ENCODE assay signal across 11 cellular contexts in the genomic region with DNA sequence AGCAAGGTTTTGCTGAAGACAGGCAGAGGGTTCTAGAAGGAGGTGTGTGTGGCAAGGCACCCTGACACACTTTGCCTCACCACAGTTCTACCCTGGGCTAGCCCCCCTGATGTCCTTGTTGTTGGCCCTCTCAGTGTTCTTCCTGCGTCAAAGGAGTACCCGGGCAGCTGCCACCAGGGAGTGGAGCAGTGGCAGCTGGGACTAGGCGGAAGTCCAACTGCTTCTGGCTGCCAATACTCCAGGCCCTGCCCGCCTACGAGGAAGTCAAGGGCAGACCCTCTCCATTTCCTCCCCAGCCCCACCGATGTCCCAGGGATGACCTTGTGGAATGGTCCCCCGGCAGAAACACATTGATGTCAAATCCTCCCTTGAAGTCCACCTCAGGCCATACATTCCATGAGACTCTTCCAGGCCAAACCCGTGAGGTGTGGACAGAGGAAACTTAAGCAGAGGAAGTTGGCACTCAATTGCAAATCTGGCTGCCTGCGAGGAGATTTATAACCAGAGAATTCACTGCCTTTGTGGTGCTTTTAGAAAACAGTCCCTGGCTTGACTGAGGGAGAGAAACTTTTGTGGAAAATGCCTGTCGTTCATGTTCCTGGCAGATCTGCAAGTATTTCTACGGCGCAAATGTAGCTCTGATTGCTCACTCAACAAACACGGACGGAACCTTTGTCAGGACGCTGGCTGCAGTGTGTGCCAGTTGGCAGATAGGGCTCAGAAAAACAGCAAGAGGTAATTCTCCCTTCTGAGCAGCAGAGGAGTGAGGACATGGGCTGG.
A peak's percentile ranks its signal among the peaks of the same experiment; 100 is the strongest.
DNase-seq lines count a peak whose midpoint lies in the region; ATAC-seq lines count a peak whose summit lies in the region.
"Had no signal": no experiment of that assay in that cellular context is flagged by ENCODE, and none has a peak within 500 bp of the region (broad histone marks: within the 10 kb centered on the region; RNA-seq: fewer than 3 reads in every experiment).

No MANE protein-coding gene starts in this region.

- no peak overlapping the region for H2AFZ ChIP-seq in neuronal stem cell (ENCODE audit: low read length)

- H3K36me3 ChIP-seq in neuronal stem cell (replicated peaks in 1 of 2; ENCODE audit: control insufficient read depth in 2 of 2, insufficient read depth in 2 of 2, low read length in 2 of 2) = no peaks in the 10 kb centered on the region
- no peaks in the 10 kb centered on the region for H3K36me3 ChIP-seq in aorta (ENCODE audit: control insufficient read depth in 1 of 2, insufficient read depth in 2 of 2, low read length in 1 of 2)

- no peak overlapping the region for H2BK5ac ChIP-seq in neuronal stem cell (ENCODE audit: low read length)

- H2BK12ac ChIP-seq in neuronal stem cell (ENCODE audit: low read length) = no peak overlapping the region

- no peak overlapping the region for H4K91ac ChIP-seq in neuronal stem cell (ENCODE audit: low read depth, low read length, poor library complexity)

- H3K4me2 ChIP-seq in neuronal stem cell (ENCODE audit: insufficient read depth, low read length, poor library complexity, severe bottlenecking) = no peak overlapping the region

- WGBS in neuronal stem cell (ENCODE audit: extremely low coverage in 2 of 2, insufficient read length in 2 of 2, insufficient replicate concordance in 1 of 2), 2 donors = no CpG with 5 or more reads among the region's 15 CpGs
- WGBS in aorta, 2 donors = 4% methylated on average over 15 of the region's 15 CpGs

- no peak overlapping the region for H3K4me3 ChIP-seq in neuronal stem cell (ENCODE audit: low read length in 2 of 2)
- H3K4me3 ChIP-seq in aorta (ENCODE audit: low read length in 2 of 2) = no peak overlapping the region

- no peak overlapping the region for H4K8ac ChIP-seq in neuronal stem cell (ENCODE audit: low read depth, low read length)

- H3K9me3 ChIP-seq in neuronal stem cell (replicated peaks in 1 of 2; ENCODE audit: control insufficient read depth in 2 of 2, insufficient read depth in 1 of 2, low read depth in 1 of 2, low read length in 2 of 2) = no peaks in the 10 kb centered on the region
- no peaks in the 10 kb centered on the region for H3K9me3 ChIP-seq in aorta (ENCODE audit: control insufficient read depth, low read length)

- no peak overlapping the region for H2BK120ac ChIP-seq in neuronal stem cell (ENCODE audit: low read depth, low read length)

- no peak overlapping the region for H3K4ac ChIP-seq in neuronal stem cell (ENCODE audit: low read length)

- no peak overlapping the region for H3K14ac ChIP-seq in neuronal stem cell (ENCODE audit: low read length)

- H3K4me1 ChIP-seq in neuronal stem cell (ENCODE audit: control insufficient read depth in 2 of 2, insufficient read depth in 1 of 2, low read depth in 1 of 2, low read length in 2 of 2) (peaks cover 6 to 10% of the 10 kb centered on the region in 2 donors), aorta (ENCODE audit: control insufficient read depth in 1 of 2, insufficient read depth in 2 of 2, low read length in 2 of 2) (peaks cover 3 to 18% of the 10 kb centered on the region in 2 donors)

- no peak overlapping the region for H2AK5ac ChIP-seq in neuronal stem cell (ENCODE audit: low read depth, low read length)

- ATAC-seq in Right ventricle myocardium superior (ENCODE audit: poor library complexity) = peak; percentile 94
- peak; percentile 85 for ATAC-seq in aorta (ENCODE audit: low FRiP score)

- H3K27ac ChIP-seq in neuronal stem cell (replicated peaks; ENCODE audit: low read length) (no peak overlapping the region), aorta (ENCODE audit: low read depth in 1 of 2, low read length in 2 of 2) (peak overlapping the region; percentile 51 to 99)
- H3K27ac ChIP-seq: 22Rv1 had no signal

- no peak overlapping the region for H2BK15ac ChIP-seq in neuronal stem cell (ENCODE audit: low read length)

- no peak overlapping the region for H3K23ac ChIP-seq in neuronal stem cell (ENCODE audit: low read depth, low read length, poor library complexity)

- H3K18ac ChIP-seq in neuronal stem cell (ENCODE audit: low read length) = peak overlapping the region; percentile 79

- peaks cover 0 to 20% (median 0%) of the 10 kb centered on the region in 3 experiments for H3K27me3 ChIP-seq in neuronal stem cell (ENCODE audit: control insufficient read depth in 3 of 3, insufficient read depth in 3 of 3, low read depth in 1 of 3, low read length in 3 of 3)
- H3K27me3 ChIP-seq in aorta (ENCODE audit: control insufficient read depth in 1 of 2, insufficient read depth in 2 of 2, low read length in 1 of 2) = no peaks in the 10 kb centered on the region

- DNase-seq in DMS 273 (lab: John Stamatoyannopoulos, UW; ENCODE audit: unreplicated experiment) (peak; percentile 16), DMS 273 treated with DMSO at 0.1 percent for 48 hours (lab: John Stamatoyannopoulos, UW) (no peak), Right ventricle myocardium superior (peak; percentile 85), neuronal stem cell (ENCODE audit: low spot score) (no peak), aorta (peak; percentile 86 to 92), SW480 (ENCODE audit: low spot score) (no peak), NCI-H2081 (lab: John Stamatoyannopoulos, UW) (no peak), UCSD-AML1 (lab: John Stamatoyannopoulos, UW; ENCODE audit: unreplicated experiment) (no peak)
- DNase-seq: activated B cell treated with CpG ODN at 0.5 μM for 24 hours; stimulated activated naive CD4-positive, alpha-beta T cell had no signal

- H3K79me1 ChIP-seq in neuronal stem cell (ENCODE audit: low read depth, low read length) = no peaks in the 10 kb centered on the region

- intact Hi-C loops in Right ventricle myocardium superior (cut with DNase I) (no loop called here), aorta (cut with DNase I) (no loop called here)

- no peak overlapping the region for H3K9ac ChIP-seq in neuronal stem cell (ENCODE audit: low read depth, low read length, poor library complexity)

Comparison
In these comparisons a context has a peak if more than half of its experiments do, and no peak if none do; other contexts are left out.
1. DNase-seq: peak in DMS 273 (single experiment), Right ventricle myocardium superior (single experiment) and aorta (2 of 2); none in DMS 273 treated with DMSO at 0.1 percent for 48 hours (single experiment), neuronal stem cell (single experiment), SW480 (single experiment), NCI-H2081 (0 of 2) and UCSD-AML1 (single experiment).